In genomic region chr9:99906403-99907207, GRCh38 we compare ENCODE assay signal across 8 cellular contexts. TPM values are rescaled to one million over a fixed set of nuclear protein-coding genes. Genes with fewer than 3 reads are reported as not detected.
DNase-seq lines count a peak whose midpoint lies in the region; ATAC-seq and TF ChIP-seq lines count a peak whose summit lies in the region.

Gene STX17, plus strand, starts transcription at chr9:99906654. Its CDS starts 8,586 bp downstream, at chr9:99915240.

- no peaks in the 10 kb centered on the region for H3K36me3 ChIP-seq in Karpas-422 (ENCODE audit: insufficient read depth, low read length)
- no peaks in the 10 kb centered on the region for H3K36me3 ChIP-seq in SJCRH30
- peaks cover 0 to 9% of the 10 kb centered on the region in 2 donors for H3K36me3 ChIP-seq in gastroesophageal sphincter

- H3K27ac ChIP-seq in Karpas-422 (ENCODE audit: low read length) (no peak within 1 kb of the TSS), SJCRH30 (peak within 1 kb of the TSS; percentile 91), gastroesophageal sphincter (peak within 1 kb of the TSS; percentile 84 to 99 (median 94))

- H3K4me2 ChIP-seq in Karpas-422 (ENCODE audit: low read depth, low read length, poor library complexity, severe bottlenecking) = peak within 1 kb of the TSS; percentile 96

- H3K9ac ChIP-seq in Karpas-422 (ENCODE audit: low read length) = peak within 1 kb of the TSS; percentile 86

- TF ChIP-seq POLR2A in gastroesophageal sphincter (IDR thresholded peaks at IDR 0.05) = peak; percentile 56 to 63

- no peaks in the 10 kb centered on the region for H3K9me2 ChIP-seq in Karpas-422 (replicated peaks; ENCODE audit: insufficient read depth, low read length)

- no peaks in the 10 kb centered on the region for H3K9me3 ChIP-seq in Karpas-422 (ENCODE audit: low read length)
- no peaks in the 10 kb centered on the region for H3K9me3 ChIP-seq in SJCRH30 (replicated peaks)
- H3K9me3 ChIP-seq in gastroesophageal sphincter = no peaks in the 10 kb centered on the region

- peak within 1 kb of the TSS; percentile 89 for H3K4me3 ChIP-seq in Karpas-422 (ENCODE audit: low read length)
- peak within 1 kb of the TSS; percentile 100 for H3K4me3 ChIP-seq in SJCRH30
- peak within 1 kb of the TSS; percentile 72 to 96 for H3K4me3 ChIP-seq in gastroesophageal sphincter

- TF ChIP-seq EP300 in gastroesophageal sphincter (IDR thresholded peaks at IDR 0.05) = no peak

- H3K27me3 ChIP-seq in Karpas-422 (ENCODE audit: low read length) (no peaks in the 10 kb centered on the region), SJCRH30 (no peaks in the 10 kb centered on the region), gastroesophageal sphincter (no peaks in the 10 kb centered on the region)

- ATAC-seq in GM21825 (IDR thresholded peaks at IDR 0.05; ENCODE audit: unreplicated experiment) (peak; percentile 84), gastroesophageal sphincter (peak; percentile 92)

- DNase-seq in EH (ENCODE audit: low read depth) (peak; percentile 84), Karpas-422 (peak; percentile 87), SJCRH30 (peak; percentile 85 to 88), nucleus accumbens (lab: John Stamatoyannopoulos, UW) (peak in 53 of 56 donors; percentile 26 to 89 (median 71)), superior temporal gyrus (ENCODE audit: extremely low spot score) (peak; percentile 77)
- peak; percentile 83 for DNase-seq in activated naive CD4-positive, alpha-beta T cell treated with Interleukin-2 at 50 U/mL for 16 hours

- peaks cover 10% of the 10 kb centered on the region; the same call in 1 of the 2 replicates for H3K79me2 ChIP-seq in Karpas-422 (ENCODE audit: low read length)

- H4K20me1 ChIP-seq in Karpas-422 (ENCODE audit: insufficient read depth, low read depth, low read length) = 0 out of 2 replicates have a peak, but pooled peaks cover 3% of the 10 kb centered on the region

- TF ChIP-seq CTCF in gastroesophageal sphincter (IDR thresholded peaks at IDR 0.05) = peak in 1 of 4 experiments; percentile 25

- H3K4me1 ChIP-seq in Karpas-422 (ENCODE audit: low read length) (peaks cover 17% of the 10 kb centered on the region), SJCRH30 (peaks cover 13% of the 10 kb centered on the region), gastroesophageal sphincter (peaks cover 0 to 31% (median 0%) of the 10 kb centered on the region in 3 donors)

- WGBS in gastroesophageal sphincter (ENCODE audit: low coverage in 1 of 2), 2 donors = 0% methylated on average over 2 to 12 of the region's 76 CpGs

- peak within 1 kb of the TSS; percentile 95 for H2AFZ ChIP-seq in Karpas-422 (ENCODE audit: low read length)

RNA-seq across cellular contexts. Expression of gene STX17, which starts in this region (rescaled TPM):
- total RNA-seq in Karpas-422 (2014; rRNA removed; shearing (Covaris generic); ENCODE audit: low replicate concordance) = 16.4 and 21.4 TPM in 2 replicates
- 17.2 and 18.1 TPM in 2 replicates for total RNA-seq in SJCRH30 (2014; rRNA removed; shearing (Covaris generic))
- total RNA-seq in gastroesophageal sphincter = 10 to 100 TPM; 42.4 to 52.3 (median 47.3) TPM
